32 cellular contexts compared by ENCODE assay signal in the genomic region with DNA sequence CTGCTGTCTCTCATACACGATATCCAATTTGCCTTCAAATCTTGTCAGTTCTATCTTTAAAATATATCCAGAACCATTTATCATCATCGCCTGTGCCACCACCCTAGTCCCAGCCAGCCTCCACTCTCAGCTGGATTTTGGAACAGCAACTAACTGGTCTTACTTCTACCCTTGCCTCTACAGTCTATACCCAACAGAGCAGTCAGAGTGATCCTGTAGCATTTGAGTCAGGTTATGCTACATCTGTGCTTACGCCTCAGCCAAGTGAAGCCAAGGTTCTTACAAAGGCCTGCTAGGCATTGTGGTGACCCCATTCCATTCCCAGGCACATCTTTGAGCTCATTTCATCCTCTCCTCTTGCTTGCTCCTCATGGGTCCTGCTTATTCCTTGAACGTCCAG.
"Had no signal": no experiment of that assay in that cellular context is flagged by ENCODE, and none has a peak within 500 bp of the region (broad histone marks: within the 10 kb centered on the region; RNA-seq: fewer than 3 reads in every experiment).

No MANE protein-coding gene starts in this region.

- H3K4me3 ChIP-seq: neural progenitor cell, pancreas, prostate gland, psoas muscle, right atrium auricular region, right lobe of liver, sigmoid colon, skin epidermis, smooth muscle cell, spleen had no signal

- H3K9me3 Mint-ChIP-seq: natural killer cell, nephron had no signal

- H3K4me1 ChIP-seq: neural progenitor cell, pancreas, parathyroid adenoma, prostate gland, psoas muscle, right atrium auricular region, right lobe of liver, sigmoid colon, spleen had no signal

- H3K27me3 ChIP-seq: neural progenitor cell, neutrophil, pancreas, right atrium auricular region, right lobe of liver, sigmoid colon, spleen had no signal

- FAIRE-seq: pancreas, small intestine had no signal

- H3K36me3 Mint-ChIP-seq: naive B cell; naive thymus-derived CD4-positive, alpha-beta T cell; natural killer cell; natural killer cell treated with Interleukin-12 subunit alpha and Interleukin-12 subunit beta and Interleukin-15 and Interleukin-18, amount 100 ng/mL, for 72 hours; neural progenitor cell had no signal

- H3K36me3 ChIP-seq: neural progenitor cell, neutrophil, pancreas, prostate gland, right atrium auricular region, right lobe of liver, sigmoid colon, spleen had no signal

- ATAC-seq: naive thymus-derived CD4-positive, alpha-beta T cell; naive thymus-derived CD8-positive, alpha-beta T cell; natural killer cell; natural killer cell treated with Interleukin-12 subunit alpha and Interleukin-12 subunit beta and Interleukin-15 and Interleukin-18, amount 100 ng/mL, for 72 hours; pancreas; psoas muscle; right cardiac atrium; sciatic nerve had no signal

- H3K27ac ChIP-seq: neural progenitor cell, neutrophil, pancreas, parathyroid adenoma, prostate gland, psoas muscle, right atrium auricular region, right lobe of liver, sigmoid colon, skin epidermis, spleen had no signal

- H3K9me3 ChIP-seq: neutrophil, pancreas, prostate gland, psoas muscle, right atrium auricular region, right lobe of liver, sigmoid colon had no signal

- DNase-seq: naive B cell; naive thymus-derived CD4-positive, alpha-beta T cell; naive thymus-derived CD8-positive, alpha-beta T cell; natural killer cell; nephron progenitor cell; nucleus accumbens; occipital lobe; pancreas; posterior cingulate gyrus; psoas muscle; retina; right cardiac atrium; right lobe of liver; sigmoid colon; small intestine; spleen; stimulated activated CD4-positive, alpha-beta T cell treated with anti-CD3 and anti-CD28 coated beads, Interleukin-12 subunit alpha, Interleukin-12 subunit beta, amount 100 ng/mL, for 4 hours; stimulated activated CD4-positive, alpha-beta T cell treated with anti-CD3 and anti-CD28 coated beads, Interleukin-15, amount 100 ng/mL, for 24 hours; stimulated activated CD4-positive, alpha-beta T cell treated with anti-CD3 and anti-CD28 coated beads, Interleukin-1b, Interleukin-23, amount 100 ng/mL, for 48 hours; stimulated activated CD4-positive, alpha-beta T cell treated with anti-CD3 and anti-CD28 coated beads, Interleukin-2, amount 100 ng/mL, for 24 hours had no signal

- H3K4me3 Mint-ChIP-seq: naive B cell; naive thymus-derived CD4-positive, alpha-beta T cell; naive thymus-derived CD8-positive, alpha-beta T cell; natural killer cell; natural killer cell treated with Interleukin-12 subunit alpha and Interleukin-12 subunit beta and Interleukin-15 and Interleukin-18, amount 100 ng/mL, for 72 hours; nephron; nephron progenitor cell; neural crest cell; neural progenitor cell had no signal

- H3K27ac Mint-ChIP-seq: naive thymus-derived CD4-positive, alpha-beta T cell; naive thymus-derived CD8-positive, alpha-beta T cell; natural killer cell; natural killer cell treated with Interleukin-12 subunit alpha and Interleukin-12 subunit beta and Interleukin-15 and Interleukin-18, amount 100 ng/mL, for 72 hours; nephron; nephron progenitor cell; neural progenitor cell; progenitor cell of endocrine pancreas had no signal

- H3K4me1 Mint-ChIP-seq: naive B cell; naive thymus-derived CD4-positive, alpha-beta T cell; natural killer cell; nephron; nephron progenitor cell; neural crest cell; neural progenitor cell had no signal
